Comparison of ENCODE assay signal across 8 cellular contexts in genomic region chr7:29113384-29114102, GRCh38. TPM values are rescaled to one million over a fixed set of nuclear protein-coding genes. Genes with fewer than 3 reads are reported as not detected.
DNase-seq lines count a peak whose midpoint lies in the region; ATAC-seq and TF ChIP-seq lines count a peak whose summit lies in the region.

No MANE protein-coding gene starts in this region.

- H3K36me3 Mint-ChIP-seq in activated CD8-positive, alpha-beta memory T cell treated with anti-CD3 and anti-CD28 coated beads, Interleukin-2, amount 10 ng/mL, durations not matched to agents 7 days and 5 days: no peaks in the 10 kb centered on the region
- no peaks in the 10 kb centered on the region for H3K36me3 Mint-ChIP-seq in chondrocyte (ENCODE audit: low read depth)

- peaks cover 12% of the 10 kb centered on the region for H3K4me1 Mint-ChIP-seq in activated CD8-positive, alpha-beta memory T cell treated with anti-CD3 and anti-CD28 coated beads, Interleukin-2, amount 10 ng/mL, durations not matched to agents 7 days and 5 days
- H3K4me1 Mint-ChIP-seq in chondrocyte (ENCODE audit: low read depth): peaks cover 15% of the 10 kb centered on the region

- peaks cover 66% of the 10 kb centered on the region for H3K27me3 Mint-ChIP-seq in activated CD8-positive, alpha-beta memory T cell treated with anti-CD3 and anti-CD28 coated beads, Interleukin-2, amount 10 ng/mL, durations not matched to agents 7 days and 5 days
- H3K27me3 Mint-ChIP-seq in chondrocyte (ENCODE audit: low read depth): no peaks in the 10 kb centered on the region

- no peak overlapping the region for H3K9ac ChIP-seq in neural cell (ENCODE audit: low read length)

- CTCF ChIA-PET in activated CD8-positive, alpha-beta memory T cell treated with anti-CD3 and anti-CD28 coated beads, Interleukin-2, amount 10 ng/mL, durations not matched to agents 7 days and 5 days (lab: Charles Lee): interaction anchor here (1.2 kb wide), 1 partner anchor 296 kb away, joined by 5 read pairs; no protein-coding TSS in a partner anchor

- no peak for TF ChIP-seq EP300 in neural cell (conservative IDR thresholded peaks at IDR 0.05; ENCODE audit: poor library complexity, severe bottlenecking)

- H3K27ac Mint-ChIP-seq in activated CD8-positive, alpha-beta memory T cell treated with anti-CD3 and anti-CD28 coated beads, Interleukin-2, amount 10 ng/mL, durations not matched to agents 7 days and 5 days: no peak overlapping the region
- no peak overlapping the region for H3K27ac Mint-ChIP-seq in chondrocyte (ENCODE audit: unreplicated experiment)

- H3K4me2 ChIP-seq in neural cell (ENCODE audit: low read length): no peak overlapping the region

- H3K9me2 ChIP-seq in neural cell (ENCODE audit: insufficient read depth, low read length): no peaks in the 10 kb centered on the region

- no peak overlapping the region for H3K4me3 ChIP-seq in neural cell (ENCODE audit: low read length)

- H3K27ac ChIP-seq in neural cell (ENCODE audit: low read length): no peak overlapping the region

- no peaks in the 10 kb centered on the region for H3F3A ChIP-seq in neural cell (ENCODE audit: insufficient read depth, low read length, poor library complexity, severe bottlenecking)

- no peaks in the 10 kb centered on the region for H4K20me1 ChIP-seq in neural cell (ENCODE audit: insufficient read depth)

- peak; percentile 39 for TF ChIP-seq RAD21 in neural cell (conservative IDR thresholded peaks at IDR 0.05)

- H3K4me3 Mint-ChIP-seq in activated CD8-positive, alpha-beta memory T cell treated with anti-CD3 and anti-CD28 coated beads, Interleukin-2, amount 10 ng/mL, durations not matched to agents 7 days and 5 days: no peak overlapping the region
- no peak overlapping the region for H3K4me3 Mint-ChIP-seq in chondrocyte (ENCODE audit: unreplicated experiment)

- peak; percentile 74 for TF ChIP-seq CTCF in chondrocyte (IDR thresholded peaks at IDR 0.05)
- TF ChIP-seq CTCF in neural cell (IDR thresholded peaks at IDR 0.05; ENCODE audit: poor library complexity, severe bottlenecking): peak; percentile 40

- no peaks in the 10 kb centered on the region for H3K36me3 ChIP-seq in neural cell (ENCODE audit: insufficient read depth, low read length)

- H2AFZ ChIP-seq in neural cell (ENCODE audit: low read depth, low read length): no peak overlapping the region

- no peaks in the 10 kb centered on the region for H3K9me3 ChIP-seq in neural cell (ENCODE audit: low read length)

- ATAC-seq in activated CD8-positive, alpha-beta memory T cell treated with anti-CD3 and anti-CD28 coated beads, Interleukin-2, amount 10 ng/mL, durations not matched to agents 7 days and 5 days: peak; percentile 33
- ATAC-seq in HG02973 (IDR thresholded peaks at IDR 0.05; ENCODE audit: unreplicated experiment) (no peak), HG02571 (IDR thresholded peaks at IDR 0.05; ENCODE audit: unreplicated experiment) (no peak)

- no peaks in the 10 kb centered on the region for H3K27me3 ChIP-seq in neural cell (ENCODE audit: insufficient read depth, low read depth, low read length)

- H3K9me3 Mint-ChIP-seq in activated CD8-positive, alpha-beta memory T cell treated with anti-CD3 and anti-CD28 coated beads, Interleukin-2, amount 10 ng/mL, durations not matched to agents 7 days and 5 days (ENCODE audit: low read depth): no peaks in the 10 kb centered on the region
- peaks cover 5% of the 10 kb centered on the region for H3K9me3 Mint-ChIP-seq in chondrocyte (ENCODE audit: low read depth)

- no peak for DNase-seq in activated CD8-positive, alpha-beta memory T cell treated with anti-CD3 and anti-CD28 coated beads, Interleukin-2, amount 10 ng/mL, durations not matched to agents 7 days and 5 days
- DNase-seq in activated CD8-positive, alpha-beta memory T cell treated with anti-CD3 and anti-CD28 coated beads, Interleukin-2, amount 50 U/mL, for 48 hours: no peak
- DNase-seq in NCI-H460 (ENCODE audit: extremely low read depth, low read depth): peak; percentile 49
- no peak for DNase-seq in chondrocyte (ENCODE audit: low spot score)
- DNase-seq in NCI-H187 treated with DMSO at 0.1 percent for 48 hours (lab: John Stamatoyannopoulos, UW): no peak

- no peaks in the 10 kb centered on the region for H3K79me2 ChIP-seq in neural cell (replicated peaks; ENCODE audit: insufficient read depth, low read length)

TF ChIP-seq in neural cell, 6 proteins besides CTCF, POLR2A, EP300 and RAD21:
- TF ChIP-seq REST (IDR thresholded peaks at IDR 0.05; ENCODE audit: borderline replicate concordance) (no peak), SMC3 (conservative IDR thresholded peaks at IDR 0.05; ENCODE audit: poor library complexity) (peak; percentile 22)

RNA-seq across cellular contexts. Expression of gene CPVL, which starts 32.8 kb away (rescaled TPM):
- 1 to 10 TPM in 1 of 2 experiments, under 1 TPM in 1; 0.33 to 1.8 TPM for total RNA-seq in activated CD8-positive, alpha-beta memory T cell treated with anti-CD3 and anti-CD28 coated beads, Interleukin-2, amount 10 ng/mL, durations not matched to agents 7 days and 5 days
- total RNA-seq in NCI-H460 (2014; rRNA removed; shearing (Covaris generic)): 30.0 and 33.0 TPM in 2 replicates
- 30.2 and 33.0 TPM in 2 replicates for polyA plus RNA-seq in NCI-H460 (2014; cell fraction: nucleus; rRNA removed)
- total RNA-seq in chondrocyte: 4.9 to 5.9 TPM (median 5.0 TPM) in 3 replicates
- 13.0 and 19.5 TPM in 2 replicates for polyA plus RNA-seq in neural cell
- polyA minus RNA-seq in neural cell: 10.1 and 12.4 TPM in 2 replicates
